ENCODE assay signal across 25 cellular contexts in the genomic region with DNA sequence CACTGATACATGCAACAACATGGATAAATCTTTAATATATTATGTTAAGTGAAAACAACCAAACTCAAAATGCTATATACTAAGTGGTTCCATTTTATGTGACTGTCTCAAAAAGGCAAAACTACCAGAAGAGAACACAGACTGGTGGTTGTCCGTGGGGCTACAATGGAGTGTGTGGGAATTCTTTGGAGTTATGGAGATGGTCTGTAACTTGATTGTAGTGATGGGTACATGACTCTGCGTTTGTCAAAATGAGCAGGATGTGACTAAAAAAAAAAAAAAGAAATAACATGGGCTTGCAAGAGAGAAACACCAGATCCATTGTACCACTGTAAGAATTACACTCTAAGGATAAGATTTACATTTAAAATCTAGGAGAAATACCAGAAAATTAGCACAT. TPM values are rescaled to one million over a fixed set of nuclear protein-coding genes. Genes with fewer than 3 reads are reported as not detected.
DNase-seq lines count a peak whose midpoint lies in the region; ATAC-seq, FAIRE-seq and TF ChIP-seq lines count a peak whose summit lies in the region.
"Had no signal": no experiment of that assay in that cellular context is flagged by ENCODE, and none has a peak within 500 bp of the region (broad histone marks: within the 10 kb centered on the region; RNA-seq: fewer than 3 reads in every experiment).

No MANE protein-coding gene starts in this region.

- no peak for TF ChIP-seq POLR2A in IMR-90 (IDR thresholded peaks at IDR 0.05; ENCODE audit: low read depth, low read length)

- H3K9ac ChIP-seq in SK-N-SH, result no peak overlapping the region
- no peak overlapping the region for H3K9ac ChIP-seq in IMR-90 (ENCODE audit: low read depth, low read length)
- no peak overlapping the region for H3K9ac ChIP-seq in kidney (ENCODE audit: low read length in 2 of 2)
- H3K9ac ChIP-seq: BLaER1 treated with 17β-estradiol and CSF1 and Interleukin-3, amounts not matched to agents 10 nM and 100 nM had no signal

- H2BK15ac ChIP-seq in IMR-90 (ENCODE audit: low read depth, low read length), result no peak overlapping the region

- CTCF ChIA-PET in SK-N-SH (lab: Yijun Ruan, JAX) (interaction anchor here (3.2 to 11.9 kb wide), 5 partner anchors 10 to 345 kb away, joined by 9 to 213 read pairs (median 50); a partner anchor contains a TSS), IMR-90 (lab: Yijun Ruan, JAX) (interaction anchor here (1.1 to 4.0 kb wide), 2 partner anchors 320 to 345 kb away, joined by 3 to 19 read pairs; no protein-coding TSS in a partner anchor)

- in situ Hi-C loops in IMR-90 (cut with MboI; ENCODE audit: low sequenced_read_pairs), result loop anchor here (5.0 kb wide), 1 partner anchor 323 kb away; no protein-coding TSS in a partner anchor

- H4K91ac ChIP-seq in IMR-90 (ENCODE audit: insufficient read depth, low read depth, low read length), result no peak overlapping the region

- H3K9me3 ChIP-seq in SK-N-SH (no peaks in the 10 kb centered on the region), IMR-90 (ENCODE audit: control insufficient read depth, insufficient read depth, low read length) (no peaks in the 10 kb centered on the region), kidney (ENCODE audit: control insufficient read depth in 1 of 2, low read length in 2 of 2) (no peaks in the 10 kb centered on the region)
- H3K9me3 ChIP-seq: BLaER1 treated with 17β-estradiol and CSF1 and Interleukin-3, amounts not matched to agents 10 nM and 100 nM; MG63 had no signal

- no peak for FAIRE-seq in kidney (lab: Jason Lieb, UNC)
- FAIRE-seq: A204.1, RCC 7860 had no signal

- H3K4me1 ChIP-seq in SK-N-SH (ENCODE audit: control insufficient read depth in 1 of 2, insufficient read depth in 2 of 2, low read depth in 1 of 2, low read length in 1 of 2), result peaks cover 0 to 4% of the 10 kb centered on the region in 2 experiments; a peak in 1 of 4 replicates
- H3K4me1 ChIP-seq in IMR-90 (ENCODE audit: control insufficient read depth, insufficient read depth, low read length), result no peaks in the 10 kb centered on the region
- peaks cover 0 to 3% of the 10 kb centered on the region in 2 donors for H3K4me1 ChIP-seq in kidney (ENCODE audit: control insufficient read depth in 1 of 2, insufficient read depth in 1 of 2, low read depth in 1 of 2, low read length in 2 of 2)

- no peak overlapping the region for H3K56ac ChIP-seq in IMR-90 (ENCODE audit: extremely low read depth, insufficient read depth, low read length)

- H4K5ac ChIP-seq in IMR-90 (ENCODE audit: low read depth, low read length), result no peak overlapping the region

- no peaks in the 10 kb centered on the region for H3K9me1 ChIP-seq in IMR-90 (ENCODE audit: insufficient read depth, low read length)

- H2BK5ac ChIP-seq in IMR-90 (ENCODE audit: low read depth, low read length, poor library complexity, severe bottlenecking), result no peak overlapping the region

- TF ChIP-seq CTCF in SK-N-SH (IDR thresholded peaks at IDR 0.05) (no peak), IMR-90 (conservative IDR thresholded peaks at IDR 0.05; ENCODE audit: low read depth, low read length) (no peak), chondrocyte (IDR thresholded peaks at IDR 0.05) (peak; percentile 32), type B pancreatic cell (conservative IDR thresholded peaks at IDR 0.05) (peak; percentile 39), kidney (IDR thresholded peaks at IDR 0.05; ENCODE audit: borderline replicate concordance, extremely low read depth, insufficient read depth) (no peak)

- no TSS peak for BruUV-seq in IMR-90 (replicated peaks; lab: Mats Ljungman, UMichigan)

- no peaks in the 10 kb centered on the region for H3F3A ChIP-seq in SK-N-SH (replicated peaks; ENCODE audit: insufficient read depth)

- no peaks in the 10 kb centered on the region for H3K27me3 ChIP-seq in SK-N-SH (ENCODE audit: insufficient read depth)
- no peaks in the 10 kb centered on the region for H3K27me3 ChIP-seq in IMR-90 (ENCODE audit: control insufficient read depth, insufficient read depth, low read length)
- H3K27me3 ChIP-seq: MG63 had no signal

- POLR2A ChIA-PET in SK-N-SH (lab: Yijun Ruan, JAX), result no interaction called here
- POLR2A ChIA-PET in IMR-90 (lab: Charles Lee; ENCODE audit: unreplicated experiment), result no interaction called here

- DNase-seq in SK-N-SH (no peak), IMR-90 (no peak), chondrocyte (ENCODE audit: low spot score) (no peak), type B pancreatic cell (ENCODE audit: extremely low spot score, unreplicated experiment) (no peak), cortex of kidney (lab: John Stamatoyannopoulos, UW) (no peak), NOMO-1 (lab: John Stamatoyannopoulos, UW; ENCODE audit: unreplicated experiment in 2 of 2) (no peak), kidney (no peak)
- DNase-seq: CD8-positive, alpha-beta memory T cell; DMS79 treated with DMSO at 0.1 percent for 48 hours; H7; Karpas-422; MG63; NCI-H1048; NCI-H1436; NCI-H1930; NCI-H2171; NCI-H446; NCI-H526 treated with DMSO at 0.1 percent for 48 hours; NK-92 treated with Interleukin-12 subunit alpha and Interleukin-12 subunit beta, amount 100 ng/mL, for 24 hours; Right ventricle myocardium superior had no signal

- H4K8ac ChIP-seq in IMR-90 (ENCODE audit: low read depth in 2 of 2, low read length in 2 of 2), result 0 out of 4 replicates have a peak overlapping the region, but pooled peaks of 1 of the 2 experiments have one; percentile 21

- H3K9me3 Mint-ChIP-seq in chondrocyte (ENCODE audit: low read depth) (no peaks in the 10 kb centered on the region), type B pancreatic cell (no peaks in the 10 kb centered on the region)
- H3K9me3 Mint-ChIP-seq: CD8-positive, alpha-beta memory T cell had no signal

- H2BK20ac ChIP-seq in IMR-90 (ENCODE audit: low read depth, low read length), result no peak overlapping the region

- H3K9me2 ChIP-seq in SK-N-SH, result no peaks in the 10 kb centered on the region

- no peak overlapping the region for H3K27ac Mint-ChIP-seq in chondrocyte (ENCODE audit: unreplicated experiment)
- H3K27ac Mint-ChIP-seq in type B pancreatic cell, result no peak overlapping the region

- H2AFZ ChIP-seq in SK-N-SH (ENCODE audit: low read depth) (no peak overlapping the region), IMR-90 (replicated peaks; ENCODE audit: low read length, poor library complexity) (no peak overlapping the region)

- H3K36me3 Mint-ChIP-seq in chondrocyte (ENCODE audit: low read depth) (peaks cover 2% of the 10 kb centered on the region), type B pancreatic cell (peaks cover 6% of the 10 kb centered on the region)

- H3K4me3 Mint-ChIP-seq in chondrocyte (ENCODE audit: unreplicated experiment), result no peak overlapping the region
- no peak overlapping the region for H3K4me3 Mint-ChIP-seq in type B pancreatic cell
- H3K4me3 Mint-ChIP-seq: CD8-positive, alpha-beta memory T cell had no signal

- H2AK5ac ChIP-seq in IMR-90 (ENCODE audit: low read depth, low read length), result no peak overlapping the region

- peak; percentile 55; the same call in 2 of the 3 replicates for ATAC-seq in SK-N-SH treated with all-trans-retinoic acid at 6 μM for 48 hours
- ATAC-seq in IMR-90 (ENCODE audit: low read depth), result no peak

- intact Hi-C loops in IMR-90 (cut with micrococcal nuclease), result loop anchor here (1.0 to 5.0 kb wide), 3 partner anchors 224 to 343 kb away; no protein-coding TSS in a partner anchor
- intact Hi-C loops in kidney (cut with DNase I), result no loop called here

- peak overlapping the region; percentile 4; the same call in 1 of the 2 replicates for H3K23ac ChIP-seq in IMR-90 (ENCODE audit: low read depth, low read length)

- H3K4me1 Mint-ChIP-seq in chondrocyte (ENCODE audit: low read depth) (peaks cover 48% of the 10 kb centered on the region), type B pancreatic cell (ENCODE audit: unreplicated experiment) (peaks cover 9% of the 10 kb centered on the region)
- H3K4me1 Mint-ChIP-seq: CD8-positive, alpha-beta memory T cell had no signal

- no peak overlapping the region for H3K18ac ChIP-seq in IMR-90 (ENCODE audit: low read depth, low read length)

- H3K4ac ChIP-seq in IMR-90 (ENCODE audit: low read depth, low read length), result no peak overlapping the region

- no peak overlapping the region for H3K14ac ChIP-seq in IMR-90 (replicated peaks; ENCODE audit: low read depth, low read length)

- TF ChIP-seq RAD21 in SK-N-SH (IDR thresholded peaks at IDR 0.05; ENCODE audit: low read length) (no peak), IMR-90 (IDR thresholded peaks at IDR 0.05; ENCODE audit: low read length) (no peak)

- no peaks in the 10 kb centered on the region for H3K79me2 ChIP-seq in SK-N-SH (ENCODE audit: insufficient read depth)

- dilution Hi-C loops in IMR-90 (cut with HindIII; ENCODE audit: low sequenced_read_pairs, unreplicated experiment), result no loop called here

- no peak overlapping the region for H3K27ac ChIP-seq in SK-N-SH (ENCODE audit: low read depth in 2 of 2, low read length in 1 of 2)
- no peak overlapping the region for H3K27ac ChIP-seq in IMR-90 (ENCODE audit: insufficient read depth, low read length)
- H3K27ac ChIP-seq in kidney (ENCODE audit: low read depth in 2 of 2, low read length in 2 of 2), result no peak overlapping the region
- H3K27ac ChIP-seq: BLaER1 treated with 17β-estradiol and CSF1 and Interleukin-3, amounts not matched to agents 10 nM and 100 nM had no signal

- H2BK120ac ChIP-seq in IMR-90 (ENCODE audit: low read depth, low read length), result peak overlapping the region; percentile 19; the same call in 1 of the 2 replicates

- WGBS in SK-N-SH (ENCODE audit: low lambda C conversion rate), result 76% methylated on average over 2 of the region's 2 CpGs
- no CpG with 5 or more reads among the region's 2 CpGs for WGBS in IMR-90 (ENCODE audit: extremely low coverage in 2 of 2, insufficient read length in 1 of 2), 2 experiments

- H3K27me3 Mint-ChIP-seq in chondrocyte (ENCODE audit: low read depth) (no peaks in the 10 kb centered on the region), type B pancreatic cell (no peaks in the 10 kb centered on the region)
- H3K27me3 Mint-ChIP-seq: CD8-positive, alpha-beta memory T cell had no signal

- H4K20me1 ChIP-seq in SK-N-SH (ENCODE audit: insufficient read depth) (no peaks in the 10 kb centered on the region), IMR-90 (ENCODE audit: insufficient read depth, low read length) (no peaks in the 10 kb centered on the region)

- no peak overlapping the region for H2AK9ac ChIP-seq in IMR-90 (replicated peaks; ENCODE audit: low read depth, low read length, poor library complexity)

- no peak overlapping the region for H3K4me3 ChIP-seq in SK-N-SH (ENCODE audit: low read depth in 2 of 2, low read length in 1 of 2)
- no peak overlapping the region for H3K4me3 ChIP-seq in IMR-90 (ENCODE audit: insufficient read depth, low read depth, low read length)
- no peak overlapping the region for H3K4me3 ChIP-seq in kidney (ENCODE audit: low read length in 2 of 2)
- H3K4me3 ChIP-seq: BLaER1 treated with 17β-estradiol and CSF1 and Interleukin-3, amounts not matched to agents 10 nM and 100 nM; MG63 had no signal

- H3K4me2 ChIP-seq in SK-N-SH (no peak overlapping the region), IMR-90 (ENCODE audit: low read depth, low read length) (no peak overlapping the region)
- H3K4me2 ChIP-seq: BLaER1 treated with 17β-estradiol and CSF1 and Interleukin-3, amounts not matched to agents 10 nM and 100 nM had no signal

- peaks cover 11 to 19% of the 10 kb centered on the region in 2 experiments for H3K36me3 ChIP-seq in SK-N-SH (replicated peaks in 1 of 2; ENCODE audit: control insufficient read depth in 1 of 2, insufficient read depth in 2 of 2, low read length in 1 of 2)
- H3K36me3 ChIP-seq in IMR-90 (ENCODE audit: control insufficient read depth, insufficient read depth, low read length), result no peaks in the 10 kb centered on the region
- H3K36me3 ChIP-seq in kidney (ENCODE audit: control insufficient read depth in 1 of 2, insufficient read depth in 2 of 2, low read length in 2 of 2), result peaks cover 0 to 5% of the 10 kb centered on the region in 2 donors
- H3K36me3 ChIP-seq: MG63 had no signal

- H3K79me1 ChIP-seq in IMR-90 (ENCODE audit: low read depth in 1 of 2, low read length in 2 of 2), result no peaks in the 10 kb centered on the region

- no peak for TF ChIP-seq EP300 in SK-N-SH (IDR thresholded peaks at IDR 0.05; ENCODE audit: borderline replicate concordance in 1 of 2, low read depth in 1 of 2, low read length in 1 of 2)

RNA-seq across cellular contexts. Expression of a gene that starts 52.2 kb away (rescaled TPM):
- polyA plus RNA-seq in SK-N-SH (2012; rRNA removed) (1.1 and 1.2 TPM in 2 replicates), IMR-90 (2012; rRNA removed) (3.0 and 3.5 TPM in 2 replicates), kidney (ENCODE audit: insufficient read depth, low read depth, low replicate concordance) (5.4 TPM)
- 0.80 and 1.4 TPM in 2 replicates for polyA plus RNA-seq in SK-N-SH (2012; cell fraction: cytosol; rRNA removed)
- polyA plus RNA-seq in SK-N-SH (2012; cell fraction: nucleus; rRNA removed), result 3.0 and 3.7 TPM in 2 replicates
- total RNA-seq in IMR-90 (2012; rRNA removed) (1.7 and 1.8 TPM in 2 replicates), chondrocyte (5.3 to 8.4 TPM (median 8.2 TPM) in 3 replicates), type B pancreatic cell (ENCODE audit: low replicate concordance) (0.31 and 2.9 TPM in 2 replicates), kidney (12.3 TPM)
- 2.5 and 4.1 TPM in 2 replicates for polyA plus RNA-seq in IMR-90 (2012; cell fraction: cytosol; rRNA removed)
- polyA plus RNA-seq in IMR-90 (2012; cell fraction: nucleus; rRNA removed; ENCODE audit: low replicate concordance), result 4.3 and 9.2 TPM in 2 replicates
- total RNA-seq: HT-29 had no signal

Comparison
In these comparisons a context has a peak if more than half of its experiments do, and no peak if none do; other contexts are left out.
1. CTCF ChIP-seq: peak in chondrocyte (single experiment) and type B pancreatic cell (single experiment); none in SK-N-SH (single experiment), IMR-90 (single experiment) and kidney (single experiment).